In genomic region chr3:196287405-196288140, GRCh38 we compare ENCODE assay signal across 8 cellular contexts.
DNase-seq lines count a peak whose midpoint lies in the region; ATAC-seq lines count a peak whose summit lies in the region.

PCYT1A (minus strand) TSS chr3:196287726; CDS start chr3:196270531, 17,195 bp downstream.

- in situ Hi-C loops in ACHN (cut with HindIII; ENCODE audit: low pct_ligation_motif_present, low pct_unique_long_range_greater_than_20kb, low sequenced_read_pairs) = no loop called here

- DNase-seq in ACHN (peak; percentile 90), NCI-H226 (peak; percentile 94), inferior parietal cortex (ENCODE audit: extremely low spot score) (peak; percentile 92), smooth muscle cell of the brain vasculature (ENCODE audit: low read depth, low spot score) (peak; percentile 79)
- peak; percentile 38 to 57 (median 46) for DNase-seq in activated CD4-positive, CD25-positive, alpha-beta regulatory T cell (lab: John Stamatoyannopoulos, UW)
- peak; percentile 73 for DNase-seq in central memory CD4-positive, alpha-beta T cell

- ATAC-seq in GM18909 (IDR thresholded peaks at IDR 0.05; ENCODE audit: poor library complexity, unreplicated experiment) (peak; percentile 84), HG03159 (IDR thresholded peaks at IDR 0.05; ENCODE audit: unreplicated experiment) (peak; percentile 83)

Comparison
In these comparisons a context has a peak if more than half of its experiments do, and no peak if none do; other contexts are left out.
1. Peak in every context shown above with its lines: DNase-seq and ATAC-seq.